In the genomic region with DNA sequence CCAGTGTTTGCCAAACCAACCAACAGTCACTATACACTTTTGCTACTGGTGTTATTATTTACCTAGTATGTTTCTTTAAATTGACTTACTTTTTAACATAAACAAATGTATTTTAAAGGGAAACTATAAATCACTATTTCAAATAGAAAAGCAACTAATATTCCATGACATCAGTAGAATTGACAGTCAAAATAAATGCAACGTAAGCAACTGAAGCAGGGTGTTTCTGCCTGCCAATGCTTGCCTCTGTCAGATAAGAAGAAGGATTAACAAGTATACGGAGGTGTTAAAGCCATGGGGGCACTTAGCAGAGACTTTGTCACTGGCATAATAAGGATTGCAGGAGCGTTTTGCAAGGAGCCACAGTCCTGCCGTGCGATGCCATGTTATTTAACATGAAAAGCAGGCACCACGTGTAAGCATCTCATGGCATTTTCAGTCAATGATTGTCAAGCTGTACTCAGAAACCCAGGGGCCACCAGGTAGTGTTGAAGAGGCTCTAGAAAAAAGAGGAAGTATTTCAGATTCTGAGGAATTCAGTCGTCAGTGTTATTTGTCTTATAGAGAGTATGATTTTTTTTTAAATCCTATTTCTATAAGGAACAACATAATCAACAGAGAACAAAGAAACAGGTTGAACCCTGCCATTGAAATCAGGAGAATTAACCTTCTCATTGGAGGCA, we compare ENCODE assay signal across 21 cellular contexts.
DNase-seq lines count a peak whose midpoint lies in the region; ATAC-seq, FAIRE-seq and TF ChIP-seq lines count a peak whose summit lies in the region.
"Had no signal": no experiment of that assay in that cellular context is flagged by ENCODE, and none has a peak within 500 bp of the region (broad histone marks: within the 10 kb centered on the region; RNA-seq: fewer than 3 reads in every experiment).

No MANE protein-coding gene starts in this region.

- TF ChIP-seq RAD21 in IMR-90 (IDR thresholded peaks at IDR 0.05; ENCODE audit: low read length), result no peak
- no peak for TF ChIP-seq RAD21 in K562 (CRISPR knock-in tag; conservative IDR thresholded peaks at IDR 0.05 in 1 of 2, IDR thresholded peaks at IDR 0.05 in 1 of 2)

- TF ChIP-seq POLR2A in IMR-90 (IDR thresholded peaks at IDR 0.05; ENCODE audit: low read depth, low read length) (no peak), K562 (conservative IDR thresholded peaks at IDR 0.05) (no peak)

- H3K27ac ChIP-seq in IMR-90 (ENCODE audit: insufficient read depth, low read length) (no peak overlapping the region), K562 (ENCODE audit: extremely low read depth, low read depth, low read length) (no peak overlapping the region), neural progenitor cell (no peak overlapping the region)
- H3K27ac ChIP-seq: BLaER1 treated with 17β-estradiol and CSF1 and Interleukin-3, amounts not matched to agents 10 nM and 100 nM had no signal

- no peaks in the 10 kb centered on the region for H3K79me1 ChIP-seq in IMR-90 (ENCODE audit: low read depth in 1 of 2, low read length in 2 of 2)

- H3K27me3 Mint-ChIP-seq in neural progenitor cell (ENCODE audit: insufficient read depth, low read depth), result peaks cover 2% of the 10 kb centered on the region

- H2AK5ac ChIP-seq in IMR-90 (ENCODE audit: low read depth, low read length), result no peak overlapping the region

- H2BK5ac ChIP-seq in IMR-90 (ENCODE audit: low read depth, low read length, poor library complexity, severe bottlenecking), result no peak overlapping the region

- in situ Hi-C loops in IMR-90 (cut with MboI; ENCODE audit: low sequenced_read_pairs) (no loop called here), K562 (cut with MboI) (no loop called here)

- BruUV-seq in IMR-90 (replicated peaks; lab: Mats Ljungman, UMichigan) (no TSS peak), K562 (replicated peaks; lab: Mats Ljungman, UMichigan) (no TSS peak)

- H4K91ac ChIP-seq in IMR-90 (ENCODE audit: insufficient read depth, low read depth, low read length), result no peak overlapping the region

- peaks cover 3% of the 10 kb centered on the region for H3K4me1 Mint-ChIP-seq in neural progenitor cell
- H3K4me1 Mint-ChIP-seq: B cell had no signal

- H3K36me3 ChIP-seq in IMR-90 (ENCODE audit: control insufficient read depth, insufficient read depth, low read length) (no peaks in the 10 kb centered on the region), K562 (ENCODE audit: control insufficient read depth, insufficient read depth, low read length) (no peaks in the 10 kb centered on the region), neural progenitor cell (no peaks in the 10 kb centered on the region)
- H3K36me3 ChIP-seq: BLaER1 treated with 17β-estradiol and CSF1 and Interleukin-3, amounts not matched to agents 10 nM and 100 nM had no signal

- H2AFZ ChIP-seq in IMR-90 (replicated peaks; ENCODE audit: low read length, poor library complexity) (no peak overlapping the region), K562 (ENCODE audit: low read depth, low read length) (no peak overlapping the region), neural progenitor cell (replicated peaks) (no peak overlapping the region)

- dilution Hi-C loops in IMR-90 (cut with HindIII; ENCODE audit: low sequenced_read_pairs, unreplicated experiment), result no loop called here

- no peak overlapping the region for H3K4me3 Mint-ChIP-seq in neural progenitor cell
- H3K4me3 Mint-ChIP-seq: B cell; CD8-positive, alpha-beta T cell; IgD-negative memory B cell had no signal

- no peak overlapping the region for H3K4me3 ChIP-seq in IMR-90 (ENCODE audit: insufficient read depth, low read depth, low read length)
- H3K4me3 ChIP-seq in K562, result no peak overlapping the region
- no peak overlapping the region for H3K4me3 ChIP-seq in neural progenitor cell
- H3K4me3 ChIP-seq: BLaER1 treated with 17β-estradiol and CSF1 and Interleukin-3, amounts not matched to agents 10 nM and 100 nM had no signal

- intact Hi-C loops in IMR-90 (cut with micrococcal nuclease) (no loop called here), K562 (cut with micrococcal nuclease) (no loop called here)

- H3K79me2 ChIP-seq in K562 (ENCODE audit: control insufficient read depth, insufficient read depth, low read length), result no peaks in the 10 kb centered on the region
- no peaks in the 10 kb centered on the region for H3K79me2 ChIP-seq in neural progenitor cell (ENCODE audit: low read depth)

- no peak overlapping the region for H4K5ac ChIP-seq in IMR-90 (ENCODE audit: low read depth, low read length)

- TF ChIP-seq CTCF in IMR-90 (conservative IDR thresholded peaks at IDR 0.05; ENCODE audit: low read depth, low read length) (no peak), K562 (IDR thresholded peaks at IDR 0.05 in 2 of 3, conservative IDR thresholded peaks at IDR 0.05 in 1 of 3; ENCODE audit: insufficient read depth in 2 of 3, low read depth in 1 of 3, low read length in 3 of 3) (no peak), neural progenitor cell (IDR thresholded peaks at IDR 0.05) (no peak)

- H3K9me3 Mint-ChIP-seq in neural progenitor cell, result no peaks in the 10 kb centered on the region

- no peak for FAIRE-seq in K562 (lab: Jason Lieb, UNC)

- no peak overlapping the region for H2BK120ac ChIP-seq in IMR-90 (ENCODE audit: low read depth, low read length)

- H3K9me1 ChIP-seq in IMR-90 (ENCODE audit: insufficient read depth, low read length), result no peaks in the 10 kb centered on the region
- H3K9me1 ChIP-seq in K562 (ENCODE audit: control insufficient read depth, insufficient read depth, low read length), result no peaks in the 10 kb centered on the region

- H3K9me3 ChIP-seq in IMR-90 (ENCODE audit: control insufficient read depth, insufficient read depth, low read length) (no peaks in the 10 kb centered on the region), K562 (replicated peaks; ENCODE audit: control insufficient read depth, insufficient read depth, low read depth, low read length) (no peaks in the 10 kb centered on the region), neural progenitor cell (ENCODE audit: low read depth) (no peaks in the 10 kb centered on the region)
- H3K9me3 ChIP-seq: BLaER1 treated with 17β-estradiol and CSF1 and Interleukin-3, amounts not matched to agents 10 nM and 100 nM had no signal

- H2BK20ac ChIP-seq in IMR-90 (ENCODE audit: low read depth, low read length), result no peak overlapping the region

- H3K9ac ChIP-seq in IMR-90 (ENCODE audit: low read depth, low read length) (no peak overlapping the region), K562 (ENCODE audit: insufficient read depth in 1 of 2, low read depth in 2 of 2, low read length in 2 of 2) (no peak overlapping the region), neural progenitor cell (no peak overlapping the region)
- H3K9ac ChIP-seq: BLaER1 treated with 17β-estradiol and CSF1 and Interleukin-3, amounts not matched to agents 10 nM and 100 nM had no signal

- no peak overlapping the region for H3K27ac Mint-ChIP-seq in neural progenitor cell
- H3K27ac Mint-ChIP-seq: B cell; CD8-positive, alpha-beta T cell; IgD-negative memory B cell had no signal

- no peak for TF ChIP-seq EP300 in K562 (IDR thresholded peaks at IDR 0.05; ENCODE audit: low read length)

- no peak overlapping the region for H3K23ac ChIP-seq in IMR-90 (ENCODE audit: low read depth, low read length)

- no peak overlapping the region for H2AK9ac ChIP-seq in IMR-90 (replicated peaks; ENCODE audit: low read depth, low read length, poor library complexity)

- ATAC-seq in IMR-90 (ENCODE audit: low read depth) (no peak), K562 (no peak), HG03521 (IDR thresholded peaks at IDR 0.05; ENCODE audit: unreplicated experiment) (no peak), HG03439 (IDR thresholded peaks at IDR 0.05; ENCODE audit: unreplicated experiment) (no peak)
- ATAC-seq: CD8-positive, alpha-beta T cell; HCT116 had no signal

- no peak overlapping the region for H3K4me2 ChIP-seq in IMR-90 (ENCODE audit: low read depth, low read length)
- H3K4me2 ChIP-seq in K562 (ENCODE audit: insufficient read depth, low read length), result no peak overlapping the region
- no peak overlapping the region for H3K4me2 ChIP-seq in neural progenitor cell
- H3K4me2 ChIP-seq: BLaER1 treated with 17β-estradiol and CSF1 and Interleukin-3, amounts not matched to agents 10 nM and 100 nM had no signal

- 37% methylated on average over 4 of the region's 7 CpGs; no CpG with 5 or more reads in 1 of the 2 experiments for WGBS in IMR-90 (ENCODE audit: extremely low coverage in 2 of 2, insufficient read length in 1 of 2), 2 experiments
- 1% methylated on average over 6 of the region's 7 CpGs for WGBS in K562 (ENCODE audit: insufficient coverage, low coverage, missing lambda C conversion rate)

- H3F3A ChIP-seq in neural progenitor cell (ENCODE audit: low read depth), result no peaks in the 10 kb centered on the region

- H3K36me3 Mint-ChIP-seq in neural progenitor cell, result no peaks in the 10 kb centered on the region
- H3K36me3 Mint-ChIP-seq: CD8-positive, alpha-beta T cell; IgD-negative memory B cell had no signal

- no peak overlapping the region for H3K14ac ChIP-seq in IMR-90 (replicated peaks; ENCODE audit: low read depth, low read length)

- H4K8ac ChIP-seq in IMR-90 (ENCODE audit: low read depth in 2 of 2, low read length in 2 of 2), result no peak overlapping the region

- H2BK15ac ChIP-seq in IMR-90 (ENCODE audit: low read depth, low read length), result no peak overlapping the region

- H3K56ac ChIP-seq in IMR-90 (ENCODE audit: extremely low read depth, insufficient read depth, low read length), result no peak overlapping the region

- no peak overlapping the region for H3K4ac ChIP-seq in IMR-90 (ENCODE audit: low read depth, low read length)

- peaks cover 1% of the 10 kb centered on the region; the same call in 1 of the 2 replicates for H3K27me3 ChIP-seq in IMR-90 (ENCODE audit: control insufficient read depth, insufficient read depth, low read length)
- no peaks in the 10 kb centered on the region for H3K27me3 ChIP-seq in K562 (ENCODE audit: control insufficient read depth in 2 of 2, insufficient read depth in 2 of 2, low read length in 2 of 2)
- no peaks in the 10 kb centered on the region for H3K27me3 ChIP-seq in neural progenitor cell
- H3K27me3 ChIP-seq: BLaER1 treated with 17β-estradiol and CSF1 and Interleukin-3, amounts not matched to agents 10 nM and 100 nM had no signal

- POLR2A ChIA-PET in IMR-90 (lab: Charles Lee; ENCODE audit: unreplicated experiment) (no interaction called here), K562 (lab: Yijun Ruan, JAX) (no interaction called here)

- peak; percentile 57 for DNase-seq in NCI-H82 (lab: John Stamatoyannopoulos, UW)
- no peak for DNase-seq in NCI-H82 treated with DMSO at 0.1 percent for 48 hours (lab: John Stamatoyannopoulos, UW; ENCODE audit: unreplicated experiment)
- no peak for DNase-seq in IMR-90
- no peak for DNase-seq in K562 (ENCODE audit: extremely low read depth in 1 of 4, low spot score in 3 of 4)
- peak; percentile 23 for DNase-seq in neural progenitor cell (ENCODE audit: low spot score)
- DNase-seq in DMS153 treated with DMSO at 0.1 percent for 48 hours (lab: John Stamatoyannopoulos, UW; ENCODE audit: unreplicated experiment), result no peak
- DNase-seq: 8988T; CD8-positive, alpha-beta T cell; COR-L47; DMS153; DMS79 treated with DMSO at 0.1 percent for 48 hours; GF-D8; GOT3; H7; KG1 had no signal

- no peak overlapping the region for H3K18ac ChIP-seq in IMR-90 (ENCODE audit: low read depth, low read length)

- CTCF ChIA-PET in IMR-90 (lab: Yijun Ruan, JAX), result no interaction called here
- CTCF ChIA-PET in K562 (lab: Yijun Ruan, JAX; ENCODE audit: low intra/inter-chr PET ratio), result no interaction called here

- H3K4me1 ChIP-seq in IMR-90 (ENCODE audit: control insufficient read depth, insufficient read depth, low read length) (no peaks in the 10 kb centered on the region), K562 (replicated peaks in 1 of 2; ENCODE audit: control insufficient read depth in 2 of 2, insufficient read depth in 2 of 2, low read length in 2 of 2) (no peaks in the 10 kb centered on the region), neural progenitor cell (no peaks in the 10 kb centered on the region)

- H4K20me1 ChIP-seq in IMR-90 (ENCODE audit: insufficient read depth, low read length) (no peaks in the 10 kb centered on the region), K562 (replicated peaks; ENCODE audit: control insufficient read depth, insufficient read depth, low read length) (no peaks in the 10 kb centered on the region), neural progenitor cell (ENCODE audit: low read depth) (no peaks in the 10 kb centered on the region)
- H4K20me1 ChIP-seq: BLaER1 treated with 17β-estradiol and CSF1 and Interleukin-3, amounts not matched to agents 10 nM and 100 nM had no signal

Comparison
In these comparisons a context has a peak if more than half of its experiments do, and no peak if none do; other contexts are left out.
1. DNase-seq: peak in NCI-H82 (single experiment) and neural progenitor cell (single experiment); none in NCI-H82 treated with DMSO at 0.1 percent for 48 hours (single experiment), IMR-90 (single experiment), K562 (0 of 4) and DMS153 treated with DMSO at 0.1 percent for 48 hours (single experiment).